ENCODE assay signal across 2 cellular contexts in the genomic region with DNA sequence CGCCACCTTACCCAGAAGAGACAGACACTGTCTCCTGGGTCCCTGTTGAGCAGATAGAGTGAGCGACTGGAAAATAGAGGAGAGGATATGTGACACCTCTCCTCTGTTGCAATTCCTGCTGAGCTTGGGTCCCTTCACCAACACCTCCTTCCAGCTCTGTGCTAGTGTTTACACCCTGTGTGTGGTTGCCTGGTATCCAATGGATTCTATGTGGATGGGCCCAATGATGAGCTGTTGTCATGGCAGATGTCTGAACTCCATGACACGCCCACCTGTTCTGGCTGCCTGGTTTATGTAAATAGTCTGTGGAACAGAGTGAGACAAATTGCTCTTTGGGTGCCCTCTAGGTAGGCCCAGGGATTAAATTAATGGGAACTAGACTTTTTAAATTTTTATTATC.
TF ChIP-seq lines count a peak whose summit lies in the region.

No MANE protein-coding gene starts in this region.

TF ChIP-seq in SK-N-SH treated with all-trans-retinoic acid at 6 μM for 48 hours, 23 proteins besides CTCF, POLR2A, EP300 and RAD21 (continued from another document):
- no peak for TF ChIP-seq CREB5 (CRISPR knock-in tag; IDR thresholded peaks at IDR 0.05; ENCODE audit: low read depth)
- no peak for TF ChIP-seq CSRNP3 (CRISPR knock-in tag; IDR thresholded peaks at IDR 0.05)
- TF ChIP-seq POU6F1 (CRISPR knock-in tag; IDR thresholded peaks at IDR 0.05; ENCODE audit: borderline replicate concordance, low read depth), result no peak
- no peak for TF ChIP-seq GLIS3 (CRISPR knock-in tag; IDR thresholded peaks at IDR 0.05)
- no peak for TF ChIP-seq SNAI2 (CRISPR knock-in tag; IDR thresholded peaks at IDR 0.05)
- no peak for TF ChIP-seq ZFP30 (CRISPR knock-in tag; IDR thresholded peaks at IDR 0.05)
- no peak for TF ChIP-seq ZNF565 (CRISPR knock-in tag; conservative IDR thresholded peaks at IDR 0.05; ENCODE audit: low read depth)
- TF ChIP-seq PATZ1 (CRISPR knock-in tag; IDR thresholded peaks at IDR 0.05; ENCODE audit: borderline replicate concordance), result no peak
- no peak for TF ChIP-seq BACH2 (CRISPR knock-in tag; IDR thresholded peaks at IDR 0.05; ENCODE audit: borderline replicate concordance)
- no peak for TF ChIP-seq TOX (CRISPR knock-in tag; IDR thresholded peaks at IDR 0.05; ENCODE audit: borderline replicate concordance)
- TF ChIP-seq PPARA (CRISPR knock-in tag; IDR thresholded peaks at IDR 0.05; ENCODE audit: borderline replicate concordance), result no peak
- no peak for TF ChIP-seq ISL1 (CRISPR knock-in tag; IDR thresholded peaks at IDR 0.05)
- TF ChIP-seq ESRRG (CRISPR knock-in tag; IDR thresholded peaks at IDR 0.05), result no peak
TF ChIP-seq in SK-N-SH treated with all-trans-retinoic acid at 6 μM for 48 hours: peak in this region for 0.

TF ChIP-seq in SK-N-SH, 30 proteins besides CTCF, POLR2A, EP300 and RAD21 (continued from another document):
- TF ChIP-seq MAX (IDR thresholded peaks at IDR 0.05; ENCODE audit: low read depth), result no peak
- TF ChIP-seq USF2 (IDR thresholded peaks at IDR 0.05; ENCODE audit: borderline replicate concordance, low read depth, low read length), result no peak
- TF ChIP-seq MEF2A (IDR thresholded peaks at IDR 0.05; ENCODE audit: borderline replicate concordance, low read depth), result no peak
- TF ChIP-seq POLR2AphosphoS5 (IDR thresholded peaks at IDR 0.05; ENCODE audit: low read depth, low read length), result no peak
- no peak for TF ChIP-seq MXI1 (IDR thresholded peaks at IDR 0.05; ENCODE audit: low read depth, low read length)
- no peak for TF ChIP-seq TCF12 (IDR thresholded peaks at IDR 0.05)
- TF ChIP-seq TAF1 (IDR thresholded peaks at IDR 0.05; ENCODE audit: borderline replicate concordance, low read depth, low read length), result no peak
- no peak for TF ChIP-seq IRF3 (IDR thresholded peaks at IDR 0.05; ENCODE audit: low read depth, low read length)
- no peak for TF ChIP-seq EZH2phosphoT487 (IDR thresholded peaks at IDR 0.05; ENCODE audit: borderline replicate concordance, low read depth)
- TF ChIP-seq RXRA (IDR thresholded peaks at IDR 0.05; ENCODE audit: borderline replicate concordance, low read depth), result no peak
- TF ChIP-seq, protein P1, sequence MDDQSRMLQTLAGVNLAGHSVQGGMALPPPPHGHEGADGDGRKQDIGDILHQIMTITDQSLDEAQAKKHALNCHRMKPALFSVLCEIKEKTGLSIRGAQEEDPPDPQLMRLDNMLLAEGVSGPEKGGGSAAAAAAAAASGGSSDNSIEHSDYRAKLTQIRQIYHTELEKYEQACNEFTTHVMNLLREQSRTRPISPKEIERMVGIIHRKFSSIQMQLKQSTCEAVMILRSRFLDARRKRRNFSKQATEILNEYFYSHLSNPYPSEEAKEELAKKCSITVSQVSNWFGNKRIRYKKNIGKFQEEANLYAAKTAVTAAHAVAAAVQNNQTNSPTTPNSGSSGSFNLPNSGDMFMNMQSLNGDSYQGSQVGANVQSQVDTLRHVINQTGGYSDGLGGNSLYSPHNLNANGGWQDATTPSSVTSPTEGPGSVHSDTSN (IDR thresholded peaks at IDR 0.05), result no peak
- TF ChIP-seq, protein P2, sequence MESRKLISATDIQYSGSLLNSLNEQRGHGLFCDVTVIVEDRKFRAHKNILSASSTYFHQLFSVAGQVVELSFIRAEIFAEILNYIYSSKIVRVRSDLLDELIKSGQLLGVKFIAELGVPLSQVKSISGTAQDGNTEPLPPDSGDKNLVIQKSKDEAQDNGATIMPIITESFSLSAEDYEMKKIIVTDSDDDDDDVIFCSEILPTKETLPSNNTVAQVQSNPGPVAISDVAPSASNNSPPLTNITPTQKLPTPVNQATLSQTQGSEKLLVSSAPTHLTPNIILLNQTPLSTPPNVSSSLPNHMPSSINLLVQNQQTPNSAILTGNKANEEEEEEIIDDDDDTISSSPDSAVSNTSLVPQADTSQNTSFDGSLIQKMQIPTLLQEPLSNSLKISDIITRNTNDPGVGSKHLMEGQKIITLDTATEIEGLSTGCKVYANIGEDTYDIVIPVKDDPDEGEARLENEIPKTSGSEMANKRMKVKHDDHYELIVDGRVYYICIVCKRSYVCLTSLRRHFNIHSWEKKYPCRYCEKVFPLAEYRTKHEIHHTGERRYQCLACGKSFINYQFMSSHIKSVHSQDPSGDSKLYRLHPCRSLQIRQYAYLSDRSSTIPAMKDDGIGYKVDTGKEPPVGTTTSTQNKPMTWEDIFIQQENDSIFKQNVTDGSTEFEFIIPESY (IDR thresholded peaks at IDR 0.05; ENCODE audit: borderline replicate concordance, low read depth), result no peak
- no peak for TF ChIP-seq NRF1 (IDR thresholded peaks at IDR 0.05; ENCODE audit: low read depth, low read length)
- TF ChIP-seq RCOR1 (IDR thresholded peaks at IDR 0.05; ENCODE audit: low read length), result no peak
TF ChIP-seq in SK-N-SH: peak in this region for 0.
